Comparison of ENCODE assay signal across 14 cellular contexts in genomic region chr11:35675901-35676610, GRCh38. TPM values are rescaled to one million over a fixed set of nuclear protein-coding genes. Genes with fewer than 3 reads are reported as not detected.
DNase-seq lines count a peak whose midpoint lies in the region; ATAC-seq and TF ChIP-seq lines count a peak whose summit lies in the region.
"Had no signal": no experiment of that assay in that cellular context is flagged by ENCODE, and none has a peak within 500 bp of the region (broad histone marks: within the 10 kb centered on the region; RNA-seq: fewer than 3 reads in every experiment).

No MANE protein-coding gene starts in this region.

- DNase-seq in activated naive CD8-positive, alpha-beta T cell treated with anti-CD3 and anti-CD28 coated beads for 36 hours, result no peak
- peak; percentile 66 for DNase-seq in fibroblast of mammary gland (ENCODE audit: low read depth)
- no peak for DNase-seq in hepatocyte (ENCODE audit: low spot score)
- DNase-seq in activated naive CD4-positive, alpha-beta T cell treated with anti-CD3 and anti-CD28 coated beads, Interleukin-2, amount 50 U/mL, for 16 hours, result no peak
- no peak for DNase-seq in NCI-H2029 (lab: John Stamatoyannopoulos, UW)
- DNase-seq: activated CD4-positive, alpha-beta T cell treated with anti-CD3 and anti-CD28 coated beads, Interleukin-2, amount 50 U/mL, for 4 hours; foreskin keratinocyte; NCI-H2081 treated with DMSO at 0.1 percent for 48 hours; stimulated activated CD4-positive, alpha-beta T cell treated with anti-CD3 and anti-CD28 coated beads, Interleukin-15, amount 100 ng/mL, for 24 hours; stimulated activated naive CD8-positive, alpha-beta T cell treated with anti-CD3 and anti-CD28 coated beads, Interleukin-15, amount 100 ng/mL, for 72 hours had no signal

- no peak overlapping the region for H3K4me2 ChIP-seq in hepatocyte

- H3K27ac Mint-ChIP-seq in activated naive CD8-positive, alpha-beta T cell, result peak overlapping the region; percentile 19
- H3K27ac Mint-ChIP-seq in activated naive CD8-positive, alpha-beta T cell treated with anti-CD3 and anti-CD28 coated beads for 36 hours, result no peak overlapping the region
- H3K27ac Mint-ChIP-seq: stimulated activated naive CD8-positive, alpha-beta T cell treated with anti-CD3 and anti-CD28 coated beads, Interleukin-15, amount 100 ng/mL, for 72 hours had no signal

- H3K9ac ChIP-seq in stomach smooth muscle (ENCODE audit: low read length in 2 of 2), result no peak overlapping the region

- H3K27ac ChIP-seq in stomach smooth muscle (ENCODE audit: low read length) (peak overlapping the region; percentile 3), hepatocyte (no peak overlapping the region)
- H3K27ac ChIP-seq: foreskin keratinocyte, SJCRH30 had no signal

- peaks cover 15% of the 10 kb centered on the region for H3K36me3 Mint-ChIP-seq in activated naive CD8-positive, alpha-beta T cell
- H3K36me3 Mint-ChIP-seq in activated naive CD8-positive, alpha-beta T cell treated with anti-CD3 and anti-CD28 coated beads for 36 hours, result peaks cover 33% of the 10 kb centered on the region

- WGBS in hepatocyte (ENCODE audit: low lambda C conversion rate, missing lambda C conversion rate), result 94% methylated on average over 1 of the region's 1 CpG

- H3K4me3 Mint-ChIP-seq in activated naive CD8-positive, alpha-beta T cell, result no peak overlapping the region
- no peak overlapping the region for H3K4me3 Mint-ChIP-seq in activated naive CD8-positive, alpha-beta T cell treated with anti-CD3 and anti-CD28 coated beads for 36 hours
- H3K4me3 Mint-ChIP-seq: stimulated activated naive CD8-positive, alpha-beta T cell treated with anti-CD3 and anti-CD28 coated beads, Interleukin-15, amount 100 ng/mL, for 72 hours had no signal

- H3K9me3 ChIP-seq in stomach smooth muscle (ENCODE audit: control insufficient read depth in 2 of 2, low read length in 2 of 2) (no peaks in the 10 kb centered on the region), hepatocyte (ENCODE audit: low read depth) (no peaks in the 10 kb centered on the region)
- H3K9me3 ChIP-seq: SJCRH30 had no signal

- peak; percentile 49 for ATAC-seq in HG03432 (IDR thresholded peaks at IDR 0.05; ENCODE audit: unreplicated experiment)
- ATAC-seq: foreskin keratinocyte; stimulated activated naive CD8-positive, alpha-beta T cell treated with anti-CD3 and anti-CD28 coated beads, Interleukin-15, amount 100 ng/mL, for 72 hours had no signal

- H3K36me3 ChIP-seq in stomach smooth muscle (ENCODE audit: control insufficient read depth in 2 of 2, insufficient read depth in 2 of 2, low read length in 2 of 2), result no peaks in the 10 kb centered on the region
- H3K36me3 ChIP-seq in hepatocyte (replicated peaks; ENCODE audit: insufficient read depth, low read depth), result no peaks in the 10 kb centered on the region
- H3K36me3 ChIP-seq: SJCRH30 had no signal

- peaks cover 35% of the 10 kb centered on the region for H4K20me1 ChIP-seq in hepatocyte (ENCODE audit: insufficient read depth, poor library complexity, severe bottlenecking)

- no peaks in the 10 kb centered on the region for H3K9me3 Mint-ChIP-seq in activated naive CD8-positive, alpha-beta T cell (ENCODE audit: low read depth)
- H3K9me3 Mint-ChIP-seq in activated naive CD8-positive, alpha-beta T cell treated with anti-CD3 and anti-CD28 coated beads for 36 hours, result peaks cover 2% of the 10 kb centered on the region
- H3K9me3 Mint-ChIP-seq: stimulated activated naive CD8-positive, alpha-beta T cell treated with anti-CD3 and anti-CD28 coated beads, Interleukin-15, amount 100 ng/mL, for 72 hours had no signal

- TF ChIP-seq CTCF in fibroblast of mammary gland (conservative IDR thresholded peaks at IDR 0.05; ENCODE audit: control insufficient read depth, insufficient read depth, low read depth, low read length) (no peak), hepatocyte (IDR thresholded peaks at IDR 0.05; ENCODE audit: poor library complexity) (no peak)

- no peaks in the 10 kb centered on the region for H3K27me3 Mint-ChIP-seq in activated naive CD8-positive, alpha-beta T cell
- H3K27me3 Mint-ChIP-seq in activated naive CD8-positive, alpha-beta T cell treated with anti-CD3 and anti-CD28 coated beads for 36 hours, result no peaks in the 10 kb centered on the region
- H3K27me3 Mint-ChIP-seq: stimulated activated naive CD8-positive, alpha-beta T cell treated with anti-CD3 and anti-CD28 coated beads, Interleukin-15, amount 100 ng/mL, for 72 hours had no signal

- peaks cover 98% of the 10 kb centered on the region for H3K79me2 ChIP-seq in hepatocyte

- no peaks in the 10 kb centered on the region for H3K9me2 ChIP-seq in hepatocyte (replicated peaks; ENCODE audit: insufficient read depth)

- H3K4me1 ChIP-seq in stomach smooth muscle (ENCODE audit: control insufficient read depth, insufficient read depth, low read length) (peaks cover 4% of the 10 kb centered on the region), hepatocyte (ENCODE audit: insufficient read depth) (no peaks in the 10 kb centered on the region)

- H3K4me3 ChIP-seq in fibroblast of mammary gland (ENCODE audit: control insufficient read depth, low read depth, low read length) (no peak overlapping the region), stomach smooth muscle (ENCODE audit: low read length in 2 of 2) (peak overlapping the region in 1 of 2 donors; percentile 4), hepatocyte (no peak overlapping the region)
- H3K4me3 ChIP-seq: SJCRH30 had no signal

- peaks cover 82% of the 10 kb centered on the region for H3K4me1 Mint-ChIP-seq in activated naive CD8-positive, alpha-beta T cell (ENCODE audit: low read depth)
- H3K4me1 Mint-ChIP-seq in activated naive CD8-positive, alpha-beta T cell treated with anti-CD3 and anti-CD28 coated beads for 36 hours, result peaks cover 63% of the 10 kb centered on the region

- H3K27me3 ChIP-seq in stomach smooth muscle (ENCODE audit: control insufficient read depth in 1 of 2, insufficient read depth in 2 of 2, low read length in 2 of 2) (no peaks in the 10 kb centered on the region), hepatocyte (no peaks in the 10 kb centered on the region)
- H3K27me3 ChIP-seq: foreskin keratinocyte, SJCRH30 had no signal

- H2AFZ ChIP-seq in hepatocyte, result no peak overlapping the region

RNA-seq across cellular contexts. Expression of gene TRIM44, which starts 13.5 kb away (rescaled TPM):
- 10 to 100 TPM; 40.9 to 41.1 TPM for total RNA-seq in activated naive CD8-positive, alpha-beta T cell treated with anti-CD3 and anti-CD28 coated beads for 36 hours
- total RNA-seq in hepatocyte, result 20.4 and 20.8 TPM in 2 replicates
- 43.2 and 44.1 TPM in 2 replicates for polyA plus RNA-seq in hepatocyte

RNA-seq across cellular contexts. Expression of gene FJX1, which starts 57.8 kb away (rescaled TPM):
- total RNA-seq in activated naive CD8-positive, alpha-beta T cell treated with anti-CD3 and anti-CD28 coated beads for 36 hours, result 1 to 10 TPM; 2.5 to 3.8 TPM
- total RNA-seq in hepatocyte, result 12.4 and 13.5 TPM in 2 replicates
- polyA plus RNA-seq in hepatocyte, result 29.0 and 34.8 TPM in 2 replicates
